Comparison of ENCODE assay signal across 8 cellular contexts in the genomic region with DNA sequence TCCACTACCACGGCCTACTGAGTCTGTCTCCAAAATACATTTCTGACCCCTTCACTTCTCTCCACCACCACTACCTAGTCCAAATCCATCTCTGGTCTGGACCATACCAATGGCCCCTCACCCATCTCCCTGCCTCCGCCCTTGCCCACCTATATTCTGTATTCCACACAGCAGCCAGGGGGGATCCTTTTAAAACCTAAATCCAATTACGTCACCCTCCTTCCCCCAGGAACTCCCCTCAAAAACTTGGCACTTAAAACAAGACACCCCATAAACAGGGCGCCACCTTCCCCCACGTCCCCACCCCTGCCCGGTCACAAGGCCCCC. TPM values are rescaled to one million over a fixed set of nuclear protein-coding genes. Genes with fewer than 3 reads are reported as not detected.
DNase-seq lines count a peak whose midpoint lies in the region; ATAC-seq and TF ChIP-seq lines count a peak whose summit lies in the region.

No MANE protein-coding gene starts in this region.

- peak overlapping the region; percentile 81; the same call in 1 of the 2 replicates for H2AFZ ChIP-seq in SK-N-SH (ENCODE audit: low read depth)

- WGBS in SK-N-SH (ENCODE audit: low lambda C conversion rate), result 13% methylated on average over 6 of the region's 6 CpGs
- WGBS in stomach, 5 donors, result 3 to 10% (median 5%) methylated on average over 6 of the region's 6 CpGs

- H3K9me3 ChIP-seq in SK-N-SH (no peaks in the 10 kb centered on the region), stomach (peaks cover 0 to 7% (median 0%) of the 10 kb centered on the region in 4 donors)

- peak overlapping the region; percentile 95 for H3K27ac Mint-ChIP-seq in activated naive CD8-positive, alpha-beta T cell
- H3K27ac Mint-ChIP-seq in immature natural killer cell, result peak overlapping the region; percentile 13 to 96 (median 93)

- peak overlapping the region; percentile 98 for H3K4me3 Mint-ChIP-seq in activated naive CD8-positive, alpha-beta T cell
- peak overlapping the region; percentile 90 to 99 (median 97) for H3K4me3 Mint-ChIP-seq in immature natural killer cell

- peak overlapping the region; percentile 96 for H3K9ac ChIP-seq in SK-N-SH

- peaks cover 12 to 28% of the 10 kb centered on the region in 2 experiments for H3K36me3 ChIP-seq in SK-N-SH (replicated peaks in 1 of 2; ENCODE audit: control insufficient read depth in 1 of 2, insufficient read depth in 2 of 2, low read length in 1 of 2)
- peaks cover 36 to 42% (median 39%) of the 10 kb centered on the region in 4 donors for H3K36me3 ChIP-seq in stomach

- DNase-seq in SK-N-SH, result no peak
- no peak for DNase-seq in immature natural killer cell
- DNase-seq in stomach, result no peak
- no peak for DNase-seq in hypothalamus (lab: John Stamatoyannopoulos, UW)
- DNase-seq in KG1 (lab: John Stamatoyannopoulos, UW), result no peak

- peaks cover 17% of the 10 kb centered on the region for H3K36me3 Mint-ChIP-seq in activated naive CD8-positive, alpha-beta T cell
- peaks cover 11 to 22% (median 19%) of the 10 kb centered on the region in 3 donors for H3K36me3 Mint-ChIP-seq in immature natural killer cell

- TF ChIP-seq EP300 in SK-N-SH (IDR thresholded peaks at IDR 0.05; ENCODE audit: borderline replicate concordance in 1 of 2, low read depth in 1 of 2, low read length in 1 of 2), result no peak
- no peak for TF ChIP-seq EP300 in stomach (IDR thresholded peaks at IDR 0.05)

- peaks cover 10% of the 10 kb centered on the region; the same call in 1 of the 2 replicates for H4K20me1 ChIP-seq in SK-N-SH (ENCODE audit: insufficient read depth)

- ATAC-seq in SK-N-SH treated with all-trans-retinoic acid at 6 μM for 48 hours (no peak), HG03280 (IDR thresholded peaks at IDR 0.05; ENCODE audit: unreplicated experiment) (no peak)

- peaks cover 31% of the 10 kb centered on the region for H3K4me1 Mint-ChIP-seq in activated naive CD8-positive, alpha-beta T cell (ENCODE audit: low read depth)
- H3K4me1 Mint-ChIP-seq in immature natural killer cell, result peaks cover 28 to 38% of the 10 kb centered on the region in 2 donors

- TF ChIP-seq RAD21 in SK-N-SH (IDR thresholded peaks at IDR 0.05; ENCODE audit: low read length), result no peak

- H3K27me3 ChIP-seq in SK-N-SH (ENCODE audit: insufficient read depth), result no peaks in the 10 kb centered on the region
- peaks cover 0 to 6% (median 0%) of the 10 kb centered on the region in 3 donors for H3K27me3 ChIP-seq in stomach

- no peaks in the 10 kb centered on the region for H3K9me2 ChIP-seq in SK-N-SH

- TF ChIP-seq CTCF in SK-N-SH (IDR thresholded peaks at IDR 0.05) (no peak), stomach (IDR thresholded peaks at IDR 0.05) (no peak)

- peaks cover 40% of the 10 kb centered on the region for H3K79me2 ChIP-seq in SK-N-SH (ENCODE audit: insufficient read depth)

- TF ChIP-seq POLR2A in stomach (IDR thresholded peaks at IDR 0.05), result no peak

- peaks cover 2% of the 10 kb centered on the region for H3K27me3 Mint-ChIP-seq in activated naive CD8-positive, alpha-beta T cell
- peaks cover 5 to 15% (median 12%) of the 10 kb centered on the region in 3 donors for H3K27me3 Mint-ChIP-seq in immature natural killer cell (ENCODE audit: low read depth in 3 of 3)

- POLR2A ChIA-PET in SK-N-SH (lab: Yijun Ruan, JAX), result interaction anchor here (1.4 to 1.8 kb wide), 2 partner anchors 12 to 101 kb away, joined by 4 to 6 read pairs; no protein-coding TSS in a partner anchor

- CTCF ChIA-PET in SK-N-SH (lab: Yijun Ruan, JAX), result interaction anchor here (0.6 to 5.7 kb wide), 28 partner anchors 9 to 267 kb away, joined by 3 to 158 read pairs (median 6); partner anchors contain the start of genes MYLK2 and XKR7

- intact Hi-C loops in stomach (cut with DNase I; ENCODE audit: low total_unique reads), result loop anchor here (5.0 kb wide), 1 partner anchor 99 kb away; no protein-coding TSS in a partner anchor

- peak overlapping the region; percentile 88 to 91 for H3K4me3 ChIP-seq in SK-N-SH (ENCODE audit: low read depth in 2 of 2, low read length in 1 of 2)
- peak overlapping the region; percentile 74 to 93 (median 85) for H3K4me3 ChIP-seq in stomach

- H3K4me1 ChIP-seq in SK-N-SH (ENCODE audit: control insufficient read depth in 1 of 2, insufficient read depth in 2 of 2, low read depth in 1 of 2, low read length in 1 of 2) (peaks cover 7 to 12% of the 10 kb centered on the region in 2 experiments; a peak in 3 of 4 replicates), stomach (peaks cover 13 to 24% (median 19%) of the 10 kb centered on the region in 4 donors)

- H3K4me2 ChIP-seq in SK-N-SH, result peak overlapping the region; percentile 95

- H3K27ac ChIP-seq in SK-N-SH (ENCODE audit: low read depth in 2 of 2, low read length in 1 of 2) (peak overlapping the region in 1 of 2 experiments; percentile 40; a peak in 1 of 4 replicates), stomach (peak overlapping the region in 4 of 5 donors; percentile 71 to 86 (median 80))

- no peaks in the 10 kb centered on the region for H3K9me3 Mint-ChIP-seq in activated naive CD8-positive, alpha-beta T cell (ENCODE audit: low read depth)
- no peaks in the 10 kb centered on the region for H3K9me3 Mint-ChIP-seq in immature natural killer cell

- H3F3A ChIP-seq in SK-N-SH (replicated peaks; ENCODE audit: insufficient read depth), result no peaks in the 10 kb centered on the region

TF ChIP-seq in SK-N-SH, 30 proteins besides CTCF, POLR2A, EP300 and RAD21 (continues in another document):
- TF ChIP-seq SMC3 (IDR thresholded peaks at IDR 0.05; ENCODE audit: low read depth, low read length) (no peak), POLR2AphosphoS5 (IDR thresholded peaks at IDR 0.05; ENCODE audit: low read depth, low read length) (no peak), YY1 (IDR thresholded peaks at IDR 0.05; ENCODE audit: low read depth) (no peak), ZBTB33 (IDR thresholded peaks at IDR 0.05; ENCODE audit: borderline replicate concordance, low read depth) (no peak), TAF1 (IDR thresholded peaks at IDR 0.05; ENCODE audit: borderline replicate concordance, low read depth, low read length) (no peak)

TF ChIP-seq in SK-N-SH treated with all-trans-retinoic acid at 6 μM for 48 hours, 23 proteins besides CTCF, POLR2A, EP300 and RAD21 (continues in another document):
- TF ChIP-seq GLIS3 (CRISPR knock-in tag; IDR thresholded peaks at IDR 0.05) (no peak), CREB5 (CRISPR knock-in tag; IDR thresholded peaks at IDR 0.05; ENCODE audit: low read depth) (no peak), ARNTL (CRISPR knock-in tag; IDR thresholded peaks at IDR 0.05; ENCODE audit: borderline replicate concordance, low read depth) (no peak), PATZ1 (CRISPR knock-in tag; IDR thresholded peaks at IDR 0.05; ENCODE audit: borderline replicate concordance) (no peak), CSDC2 (CRISPR knock-in tag; IDR thresholded peaks at IDR 0.05) (no peak), ZNF8 (CRISPR knock-in tag; IDR thresholded peaks at IDR 0.05) (no peak), ZNF565 (CRISPR knock-in tag; conservative IDR thresholded peaks at IDR 0.05; ENCODE audit: low read depth) (no peak), BACH2 (CRISPR knock-in tag; IDR thresholded peaks at IDR 0.05; ENCODE audit: borderline replicate concordance) (no peak), TCF4 (CRISPR knock-in tag; IDR thresholded peaks at IDR 0.05; ENCODE audit: borderline replicate concordance) (no peak), ESRRG (CRISPR knock-in tag; IDR thresholded peaks at IDR 0.05) (no peak), PPARA (CRISPR knock-in tag; IDR thresholded peaks at IDR 0.05; ENCODE audit: borderline replicate concordance) (no peak), ZFP3 (CRISPR knock-in tag; IDR thresholded peaks at IDR 0.05) (no peak)

RNA-seq across cellular contexts. Expression of gene PDRG1, which starts 0.7 kb away (rescaled TPM):
- polyA plus RNA-seq in SK-N-SH (2012; rRNA removed), result 18.9 and 19.7 TPM in 2 replicates
- polyA plus RNA-seq in SK-N-SH (2012; cell fraction: cytosol; rRNA removed), result 19.6 and 20.8 TPM in 2 replicates
- polyA plus RNA-seq in SK-N-SH (2012; cell fraction: nucleus; rRNA removed), result 10.8 and 13.0 TPM in 2 replicates
- polyA plus RNA-seq in immature natural killer cell, result 10 to 100 TPM; 11.9 to 26.0 (median 18.6) TPM
- total RNA-seq in stomach, result 1 to 10 TPM in 3 of 5 donors, under 1 TPM in 1, not detected in 1; 0.58 to 2.8 (median 1.7) TPM
- 10 to 100 TPM; 14.0 to 18.6 (median 14.1) TPM for polyA plus RNA-seq in stomach

RNA-seq across cellular contexts. Expression of gene XKR7, which starts 16.8 kb away (rescaled TPM):
- polyA plus RNA-seq in SK-N-SH (2012; rRNA removed) (0.02 and 0.10 TPM in 2 replicates), immature natural killer cell (not detected), stomach (under 1 TPM in 1 of 3 donors, not detected in 2; 0.06 TPM)
- polyA plus RNA-seq in SK-N-SH (2012; cell fraction: cytosol; rRNA removed), result 0.04 and 0.14 TPM in 2 replicates
- 0.18 and 0.22 TPM in 2 replicates for polyA plus RNA-seq in SK-N-SH (2012; cell fraction: nucleus; rRNA removed)
- under 1 TPM in 3 of 5 donors, not detected in 2; under 0.01 to 0.58 (median 0.37) TPM for total RNA-seq in stomach

RNA-seq across cellular contexts. Expression of gene CCM2L, which starts 59.1 kb away (rescaled TPM):
- polyA plus RNA-seq in SK-N-SH (2012; rRNA removed), result not detected in 2 replicates
- 0.01 TPM in 2 replicates for polyA plus RNA-seq in SK-N-SH (2012; cell fraction: cytosol; rRNA removed)
- not detected in 2 replicates for polyA plus RNA-seq in SK-N-SH (2012; cell fraction: nucleus; rRNA removed)
- polyA plus RNA-seq in immature natural killer cell, result not detected
- 1 to 10 TPM in 1 of 5 donors, under 1 TPM in 2, not detected in 2; 0.45 to 4.4 (median 0.72) TPM for total RNA-seq in stomach
- polyA plus RNA-seq in stomach, result 1 to 10 TPM; 1.9 to 2.7 (median 2.3) TPM
